2 cellular contexts compared by ENCODE assay signal in the genomic region with DNA sequence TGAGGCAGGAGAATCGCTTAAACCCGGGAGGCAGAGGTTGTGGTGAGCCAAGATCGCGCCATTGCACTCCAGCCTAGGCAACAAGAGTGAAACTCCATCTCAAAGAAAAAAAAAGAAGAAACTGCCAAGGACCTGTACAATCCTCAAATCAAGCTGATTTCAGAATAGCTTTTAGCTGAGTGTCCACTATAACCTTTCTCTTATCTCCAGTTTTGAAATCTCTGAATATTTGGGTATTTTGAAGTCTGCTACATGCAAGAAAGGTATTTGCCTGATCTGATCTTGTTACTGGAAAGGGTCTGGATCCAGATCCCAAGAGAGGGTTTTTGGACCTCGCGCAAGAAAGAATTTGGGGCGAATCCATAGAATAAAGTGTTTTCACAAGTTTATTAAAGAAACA.
TF ChIP-seq lines count a peak whose summit lies in the region.

No MANE protein-coding gene starts in this region.

TF ChIP-seq in SK-N-SH, 30 proteins besides CTCF, POLR2A, EP300 and RAD21 (continued from another document):
- TF ChIP-seq, protein P1, sequence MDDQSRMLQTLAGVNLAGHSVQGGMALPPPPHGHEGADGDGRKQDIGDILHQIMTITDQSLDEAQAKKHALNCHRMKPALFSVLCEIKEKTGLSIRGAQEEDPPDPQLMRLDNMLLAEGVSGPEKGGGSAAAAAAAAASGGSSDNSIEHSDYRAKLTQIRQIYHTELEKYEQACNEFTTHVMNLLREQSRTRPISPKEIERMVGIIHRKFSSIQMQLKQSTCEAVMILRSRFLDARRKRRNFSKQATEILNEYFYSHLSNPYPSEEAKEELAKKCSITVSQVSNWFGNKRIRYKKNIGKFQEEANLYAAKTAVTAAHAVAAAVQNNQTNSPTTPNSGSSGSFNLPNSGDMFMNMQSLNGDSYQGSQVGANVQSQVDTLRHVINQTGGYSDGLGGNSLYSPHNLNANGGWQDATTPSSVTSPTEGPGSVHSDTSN (IDR thresholded peaks at IDR 0.05), result no peak
- TF ChIP-seq TEAD4 (IDR thresholded peaks at IDR 0.05; ENCODE audit: borderline replicate concordance, insufficient read depth) (no peak), TAF1 (IDR thresholded peaks at IDR 0.05; ENCODE audit: borderline replicate concordance, low read depth, low read length) (no peak), MEF2A (IDR thresholded peaks at IDR 0.05; ENCODE audit: borderline replicate concordance, low read depth) (no peak), RXRA (IDR thresholded peaks at IDR 0.05; ENCODE audit: borderline replicate concordance, low read depth) (no peak), RFX5 (IDR thresholded peaks at IDR 0.05; ENCODE audit: low read length) (no peak), JUND (IDR thresholded peaks at IDR 0.05) (no peak), TCF12 (IDR thresholded peaks at IDR 0.05) (no peak), FOSL2 (IDR thresholded peaks at IDR 0.05; ENCODE audit: borderline replicate concordance, low read depth) (no peak), SMC3 (IDR thresholded peaks at IDR 0.05; ENCODE audit: low read depth, low read length) (no peak), RCOR1 (IDR thresholded peaks at IDR 0.05; ENCODE audit: low read length) (no peak), YY1 (IDR thresholded peaks at IDR 0.05; ENCODE audit: low read depth) (no peak), MXI1 (IDR thresholded peaks at IDR 0.05; ENCODE audit: low read depth, low read length) (no peak)
- TF ChIP-seq, protein P2, sequence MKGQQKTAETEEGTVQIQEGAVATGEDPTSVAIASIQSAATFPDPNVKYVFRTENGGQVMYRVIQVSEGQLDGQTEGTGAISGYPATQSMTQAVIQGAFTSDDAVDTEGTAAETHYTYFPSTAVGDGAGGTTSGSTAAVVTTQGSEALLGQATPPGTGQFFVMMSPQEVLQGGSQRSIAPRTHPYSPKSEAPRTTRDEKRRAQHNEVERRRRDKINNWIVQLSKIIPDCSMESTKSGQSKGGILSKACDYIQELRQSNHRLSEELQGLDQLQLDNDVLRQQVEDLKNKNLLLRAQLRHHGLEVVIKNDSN (IDR thresholded peaks at IDR 0.05; ENCODE audit: borderline replicate concordance, low read depth), result no peak

TF ChIP-seq in SK-N-SH treated with all-trans-retinoic acid at 6 μM for 48 hours, 23 proteins besides CTCF, POLR2A, EP300 and RAD21 (continued from another document):
- TF ChIP-seq, protein P3, sequence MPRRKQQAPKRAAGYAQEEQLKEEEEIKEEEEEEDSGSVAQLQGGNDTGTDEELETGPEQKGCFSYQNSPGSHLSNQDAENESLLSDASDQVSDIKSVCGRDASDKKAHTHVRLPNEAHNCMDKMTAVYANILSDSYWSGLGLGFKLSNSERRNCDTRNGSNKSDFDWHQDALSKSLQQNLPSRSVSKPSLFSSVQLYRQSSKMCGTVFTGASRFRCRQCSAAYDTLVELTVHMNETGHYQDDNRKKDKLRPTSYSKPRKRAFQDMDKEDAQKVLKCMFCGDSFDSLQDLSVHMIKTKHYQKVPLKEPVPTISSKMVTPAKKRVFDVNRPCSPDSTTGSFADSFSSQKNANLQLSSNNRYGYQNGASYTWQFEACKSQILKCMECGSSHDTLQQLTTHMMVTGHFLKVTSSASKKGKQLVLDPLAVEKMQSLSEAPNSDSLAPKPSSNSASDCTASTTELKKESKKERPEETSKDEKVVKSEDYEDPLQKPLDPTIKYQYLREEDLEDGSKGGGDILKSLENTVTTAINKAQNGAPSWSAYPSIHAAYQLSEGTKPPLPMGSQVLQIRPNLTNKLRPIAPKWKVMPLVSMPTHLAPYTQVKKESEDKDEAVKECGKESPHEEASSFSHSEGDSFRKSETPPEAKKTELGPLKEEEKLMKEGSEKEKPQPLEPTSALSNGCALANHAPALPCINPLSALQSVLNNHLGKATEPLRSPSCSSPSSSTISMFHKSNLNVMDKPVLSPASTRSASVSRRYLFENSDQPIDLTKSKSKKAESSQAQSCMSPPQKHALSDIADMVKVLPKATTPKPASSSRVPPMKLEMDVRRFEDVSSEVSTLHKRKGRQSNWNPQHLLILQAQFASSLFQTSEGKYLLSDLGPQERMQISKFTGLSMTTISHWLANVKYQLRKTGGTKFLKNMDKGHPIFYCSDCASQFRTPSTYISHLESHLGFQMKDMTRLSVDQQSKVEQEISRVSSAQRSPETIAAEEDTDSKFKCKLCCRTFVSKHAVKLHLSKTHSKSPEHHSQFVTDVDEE (CRISPR knock-in tag; IDR thresholded peaks at IDR 0.05), result no peak
- TF ChIP-seq TCF4 (CRISPR knock-in tag; IDR thresholded peaks at IDR 0.05; ENCODE audit: borderline replicate concordance) (no peak), OSR1 (CRISPR knock-in tag; IDR thresholded peaks at IDR 0.05) (no peak), ZNF70 (CRISPR knock-in tag; IDR thresholded peaks at IDR 0.05) (no peak), GLIS3 (CRISPR knock-in tag; IDR thresholded peaks at IDR 0.05) (no peak), RARB (CRISPR knock-in tag; IDR thresholded peaks at IDR 0.05) (no peak), ZFP3 (CRISPR knock-in tag; IDR thresholded peaks at IDR 0.05) (no peak), ISL1 (CRISPR knock-in tag; IDR thresholded peaks at IDR 0.05) (no peak)
- TF ChIP-seq, protein P4, sequence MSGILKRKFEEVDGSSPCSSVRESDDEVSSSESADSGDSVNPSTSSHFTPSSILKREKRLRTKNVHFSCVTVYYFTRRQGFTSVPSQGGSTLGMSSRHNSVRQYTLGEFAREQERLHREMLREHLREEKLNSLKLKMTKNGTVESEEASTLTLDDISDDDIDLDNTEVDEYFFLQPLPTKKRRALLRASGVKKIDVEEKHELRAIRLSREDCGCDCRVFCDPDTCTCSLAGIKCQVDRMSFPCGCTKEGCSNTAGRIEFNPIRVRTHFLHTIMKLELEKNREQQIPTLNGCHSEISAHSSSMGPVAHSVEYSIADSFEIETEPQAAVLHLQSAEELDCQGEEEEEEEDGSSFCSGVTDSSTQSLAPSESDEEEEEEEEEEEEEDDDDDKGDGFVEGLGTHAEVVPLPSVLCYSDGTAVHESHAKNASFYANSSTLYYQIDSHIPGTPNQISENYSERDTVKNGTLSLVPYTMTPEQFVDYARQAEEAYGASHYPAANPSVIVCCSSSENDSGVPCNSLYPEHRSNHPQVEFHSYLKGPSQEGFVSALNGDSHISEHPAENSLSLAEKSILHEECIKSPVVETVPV (CRISPR knock-in tag; IDR thresholded peaks at IDR 0.05), result no peak
- TF ChIP-seq, protein P5, sequence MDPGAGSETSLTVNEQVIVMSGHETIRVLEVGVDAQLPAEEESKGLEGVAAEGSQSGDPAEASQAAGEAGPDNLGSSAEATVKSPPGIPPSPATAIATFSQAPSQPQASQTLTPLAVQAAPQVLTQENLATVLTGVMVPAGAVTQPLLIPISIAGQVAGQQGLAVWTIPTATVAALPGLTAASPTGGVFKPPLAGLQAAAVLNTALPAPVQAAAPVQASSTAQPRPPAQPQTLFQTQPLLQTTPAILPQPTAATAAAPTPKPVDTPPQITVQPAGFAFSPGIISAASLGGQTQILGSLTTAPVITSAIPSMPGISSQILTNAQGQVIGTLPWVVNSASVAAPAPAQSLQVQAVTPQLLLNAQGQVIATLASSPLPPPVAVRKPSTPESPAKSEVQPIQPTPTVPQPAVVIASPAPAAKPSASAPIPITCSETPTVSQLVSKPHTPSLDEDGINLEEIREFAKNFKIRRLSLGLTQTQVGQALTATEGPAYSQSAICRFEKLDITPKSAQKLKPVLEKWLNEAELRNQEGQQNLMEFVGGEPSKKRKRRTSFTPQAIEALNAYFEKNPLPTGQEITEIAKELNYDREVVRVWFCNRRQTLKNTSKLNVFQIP (CRISPR knock-in tag; IDR thresholded peaks at IDR 0.05; ENCODE audit: borderline replicate concordance, low read depth), result no peak
